In genomic region chr6:107621216-107621940, GRCh38 we compare ENCODE assay signal across 21 cellular contexts.
A peak's percentile ranks its signal among the peaks of the same experiment; 100 is the strongest.
DNase-seq lines count a peak whose midpoint lies in the region; ATAC-seq and TF ChIP-seq lines count a peak whose summit lies in the region.
"Had no signal": no experiment of that assay in that cellular context is flagged by ENCODE, and none has a peak within 500 bp of the region (broad histone marks: within the 10 kb centered on the region; RNA-seq: fewer than 3 reads in every experiment).

No MANE protein-coding gene starts in this region.

- H3K36me3 ChIP-seq in DOHH2 (ENCODE audit: control insufficient read depth, low read length): peaks cover 7% of the 10 kb centered on the region
- H3K36me3 ChIP-seq: esophagus muscularis mucosa, spleen, thoracic aorta had no signal

- peak overlapping the region; percentile 35 for H3K4me2 ChIP-seq in DOHH2 (ENCODE audit: low read length)

- H3K4me3 ChIP-seq in DOHH2 (ENCODE audit: low read length): peak overlapping the region; percentile 20; the same call in 1 of the 2 replicates
- H3K4me3 ChIP-seq: esophagus muscularis mucosa, psoas muscle, spleen, thoracic aorta had no signal

- H4K20me1 ChIP-seq in DOHH2 (ENCODE audit: control insufficient read depth, insufficient read depth, low read depth, low read length): no peaks in the 10 kb centered on the region

- H3K9me3 ChIP-seq in DOHH2 (ENCODE audit: control insufficient read depth, insufficient read depth, low read length): no peaks in the 10 kb centered on the region
- H3K9me3 ChIP-seq: esophagus muscularis mucosa, psoas muscle, spleen, thoracic aorta had no signal

- no peaks in the 10 kb centered on the region for H3K79me2 ChIP-seq in DOHH2 (ENCODE audit: control insufficient read depth, low read length)

- TF ChIP-seq CTCF in DOHH2 (IDR thresholded peaks at IDR 0.05; ENCODE audit: low read depth, low read length, poor library complexity, severe bottlenecking): no peak

- H3K9me2 ChIP-seq in DOHH2 (replicated peaks; ENCODE audit: control insufficient read depth, low read length): no peaks in the 10 kb centered on the region

- no peak for ATAC-seq in HG03571 (IDR thresholded peaks at IDR 0.05; ENCODE audit: unreplicated experiment)
- ATAC-seq: activated naive CD4-positive, alpha-beta T cell treated with anti-CD3 and anti-CD28 coated beads, Interleukin-2, amount 50 U/mL, for 72 hours; natural killer cell treated with Interleukin-12 subunit alpha and Interleukin-12 subunit beta and Interleukin-15 and Interleukin-18, amount 100 ng/mL, for 72 hours; psoas muscle had no signal

- DNase-seq in NCI-H1417 (lab: John Stamatoyannopoulos, UW) (peak in 2 of 3 experiments; percentile 68 to 93), NCI-H526 (lab: John Stamatoyannopoulos, UW) (peak; percentile 41 to 80), foreskin melanocyte (peak; percentile 45), amygdala (lab: John Stamatoyannopoulos, UW) (no peak), glomerular visceral epithelial cell (ENCODE audit: extremely low spot score) (no peak)
- DNase-seq in stimulated activated naive CD4-positive, alpha-beta T cell (lab: John Stamatoyannopoulos, UW): no peak
- DNase-seq: activated CD4-positive, alpha-beta T cell treated with anti-CD3 and anti-CD28 coated beads, Interleukin-2, amount 50 U/mL, for 48 hours; activated T-cell treated with anti-CD3 and anti-CD28 coated beads, Interleukin-2, amount 50 U/mL, for 24 hours; Calu3; head of caudate nucleus; NCI-H82; psoas muscle; spleen; SW 1271 had no signal

- peaks cover 6% of the 10 kb centered on the region for H3F3A ChIP-seq in DOHH2 (ENCODE audit: control insufficient read depth, insufficient read depth)

- peaks cover 69% of the 10 kb centered on the region for H3K4me1 ChIP-seq in DOHH2 (ENCODE audit: control insufficient read depth, low read length)

- no peaks in the 10 kb centered on the region for H3K27me3 ChIP-seq in DOHH2 (ENCODE audit: control insufficient read depth, low read length)
- H3K27me3 ChIP-seq: esophagus muscularis mucosa, spleen had no signal

- no peak overlapping the region for H3K27ac ChIP-seq in DOHH2 (ENCODE audit: low read depth, low read length)
- H3K27ac ChIP-seq: esophagus muscularis mucosa, psoas muscle, RWPE1, spleen, thoracic aorta had no signal

Comparison
In these comparisons a context has a peak if more than half of its experiments do, and no peak if none do; other contexts are left out.
1. DNase-seq: peak in NCI-H1417 (2 of 3), NCI-H526 (2 of 2) and foreskin melanocyte (single experiment); none in stimulated activated naive CD4-positive, alpha-beta T cell (0 of 6), amygdala (0 of 56) and glomerular visceral epithelial cell (single experiment).